ENCODE assay signal across 1 cellular context in the genomic region with DNA sequence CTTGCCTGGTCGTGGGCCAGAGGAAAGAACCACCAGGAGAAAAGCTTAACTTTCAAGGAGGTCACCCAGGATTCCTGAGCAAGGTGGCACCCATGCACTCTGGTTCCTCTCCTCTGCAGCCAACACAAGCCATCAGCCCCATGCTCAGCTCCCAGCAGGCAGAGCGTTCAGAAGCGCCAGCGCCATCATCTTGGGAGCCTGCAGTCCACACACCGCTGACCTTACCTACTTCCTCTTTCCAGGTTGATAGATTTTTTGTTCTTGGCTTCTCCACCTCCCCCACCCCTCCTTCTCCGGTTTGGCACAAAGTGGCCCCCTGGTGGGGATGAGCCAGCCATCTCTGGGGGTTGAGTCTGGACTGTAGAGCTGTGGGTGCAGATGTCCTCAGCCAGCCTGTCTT.
TF ChIP-seq lines count a peak whose summit lies in the region.

No MANE protein-coding gene starts in this region.

TF ChIP-seq in GM23338, 12 proteins besides CTCF, POLR2A, EP300 and RAD21 (continued from another document):
- TF ChIP-seq, protein P1, sequence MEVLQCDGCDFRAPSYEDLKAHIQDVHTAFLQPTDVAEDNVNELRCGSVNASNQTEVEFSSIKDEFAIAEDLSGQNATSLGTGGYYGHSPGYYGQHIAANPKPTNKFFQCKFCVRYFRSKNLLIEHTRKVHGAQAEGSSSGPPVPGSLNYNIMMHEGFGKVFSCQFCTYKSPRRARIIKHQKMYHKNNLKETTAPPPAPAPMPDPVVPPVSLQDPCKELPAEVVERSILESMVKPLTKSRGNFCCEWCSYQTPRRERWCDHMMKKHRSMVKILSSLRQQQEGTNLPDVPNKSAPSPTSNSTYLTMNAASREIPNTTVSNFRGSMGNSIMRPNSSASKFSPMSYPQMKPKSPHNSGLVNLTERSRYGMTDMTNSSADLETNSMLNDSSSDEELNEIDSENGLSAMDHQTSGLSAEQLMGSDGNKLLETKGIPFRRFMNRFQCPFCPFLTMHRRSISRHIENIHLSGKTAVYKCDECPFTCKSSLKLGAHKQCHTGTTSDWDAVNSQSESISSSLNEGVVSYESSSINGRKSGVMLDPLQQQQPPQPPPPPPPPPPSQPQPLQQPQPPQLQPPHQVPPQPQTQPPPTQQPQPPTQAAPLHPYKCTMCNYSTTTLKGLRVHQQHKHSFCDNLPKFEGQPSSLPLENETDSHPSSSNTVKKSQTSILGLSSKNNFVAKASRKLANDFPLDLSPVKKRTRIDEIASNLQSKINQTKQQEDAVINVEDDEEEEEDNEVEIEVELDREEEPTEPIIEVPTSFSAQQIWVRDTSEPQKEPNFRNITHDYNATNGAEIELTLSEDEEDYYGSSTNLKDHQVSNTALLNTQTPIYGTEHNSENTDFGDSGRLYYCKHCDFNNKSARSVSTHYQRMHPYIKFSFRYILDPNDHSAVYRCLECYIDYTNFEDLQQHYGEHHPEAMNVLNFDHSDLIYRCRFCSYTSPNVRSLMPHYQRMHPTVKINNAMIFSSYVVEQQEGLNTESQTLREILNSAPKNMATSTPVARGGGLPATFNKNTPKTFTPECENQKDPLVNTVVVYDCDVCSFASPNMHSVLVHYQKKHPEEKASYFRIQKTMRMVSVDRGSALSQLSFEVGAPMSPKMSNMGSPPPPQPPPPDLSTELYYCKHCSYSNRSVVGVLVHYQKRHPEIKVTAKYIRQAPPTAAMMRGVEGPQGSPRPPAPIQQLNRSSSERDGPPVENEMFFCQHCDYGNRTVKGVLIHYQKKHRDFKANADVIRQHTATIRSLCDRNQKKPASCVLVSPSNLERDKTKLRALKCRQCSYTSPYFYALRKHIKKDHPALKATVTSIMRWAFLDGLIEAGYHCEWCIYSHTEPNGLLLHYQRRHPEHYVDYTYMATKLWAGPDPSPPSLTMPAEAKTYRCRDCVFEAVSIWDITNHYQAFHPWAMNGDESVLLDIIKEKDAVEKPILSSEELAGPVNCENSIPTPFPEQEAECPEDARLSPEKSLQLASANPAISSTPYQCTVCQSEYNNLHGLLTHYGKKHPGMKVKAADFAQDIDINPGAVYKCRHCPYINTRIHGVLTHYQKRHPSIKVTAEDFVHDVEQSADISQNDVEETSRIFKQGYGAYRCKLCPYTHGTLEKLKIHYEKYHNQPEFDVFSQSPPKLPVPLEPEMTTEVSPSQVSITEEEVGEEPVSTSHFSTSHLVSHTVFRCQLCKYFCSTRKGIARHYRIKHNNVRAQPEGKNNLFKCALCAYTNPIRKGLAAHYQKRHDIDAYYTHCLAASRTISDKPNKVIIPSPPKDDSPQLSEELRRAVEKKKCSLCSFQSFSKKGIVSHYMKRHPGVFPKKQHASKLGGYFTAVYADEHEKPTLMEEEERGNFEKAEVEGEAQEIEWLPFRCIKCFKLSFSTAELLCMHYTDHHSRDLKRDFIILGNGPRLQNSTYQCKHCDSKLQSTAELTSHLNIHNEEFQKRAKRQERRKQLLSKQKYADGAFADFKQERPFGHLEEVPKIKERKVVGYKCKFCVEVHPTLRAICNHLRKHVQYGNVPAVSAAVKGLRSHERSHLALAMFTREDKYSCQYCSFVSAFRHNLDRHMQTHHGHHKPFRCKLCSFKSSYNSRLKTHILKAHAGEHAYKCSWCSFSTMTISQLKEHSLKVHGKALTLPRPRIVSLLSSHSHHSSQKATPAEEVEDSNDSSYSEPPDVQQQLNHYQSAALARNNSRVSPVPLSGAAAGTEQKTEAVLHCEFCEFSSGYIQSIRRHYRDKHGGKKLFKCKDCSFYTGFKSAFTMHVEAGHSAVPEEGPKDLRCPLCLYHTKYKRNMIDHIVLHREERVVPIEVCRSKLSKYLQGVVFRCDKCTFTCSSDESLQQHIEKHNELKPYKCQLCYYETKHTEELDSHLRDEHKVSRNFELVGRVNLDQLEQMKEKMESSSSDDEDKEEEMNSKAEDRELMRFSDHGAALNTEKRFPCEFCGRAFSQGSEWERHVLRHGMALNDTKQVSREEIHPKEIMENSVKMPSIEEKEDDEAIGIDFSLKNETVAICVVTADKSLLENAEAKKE (CRISPR knock-in tag; IDR thresholded peaks at IDR 0.05), result no peak
- TF ChIP-seq JUNB (IDR thresholded peaks at IDR 0.05; ENCODE audit: unreplicated experiment) (no peak), CREB1 (CRISPR knock-in tag; IDR thresholded peaks at IDR 0.05; ENCODE audit: low read depth) (no peak), EZH2phosphoT487 (IDR thresholded peaks at IDR 0.05; ENCODE audit: unreplicated experiment) (no peak), NANOG (IDR thresholded peaks at IDR 0.05; ENCODE audit: borderline replicate concordance) (no peak), STAT1 (IDR thresholded peaks at IDR 0.05; ENCODE audit: unreplicated experiment) (no peak), POLR2AphosphoS5 (IDR thresholded peaks at IDR 0.05; ENCODE audit: low read depth) (no peak)
- TF ChIP-seq, protein P2, sequence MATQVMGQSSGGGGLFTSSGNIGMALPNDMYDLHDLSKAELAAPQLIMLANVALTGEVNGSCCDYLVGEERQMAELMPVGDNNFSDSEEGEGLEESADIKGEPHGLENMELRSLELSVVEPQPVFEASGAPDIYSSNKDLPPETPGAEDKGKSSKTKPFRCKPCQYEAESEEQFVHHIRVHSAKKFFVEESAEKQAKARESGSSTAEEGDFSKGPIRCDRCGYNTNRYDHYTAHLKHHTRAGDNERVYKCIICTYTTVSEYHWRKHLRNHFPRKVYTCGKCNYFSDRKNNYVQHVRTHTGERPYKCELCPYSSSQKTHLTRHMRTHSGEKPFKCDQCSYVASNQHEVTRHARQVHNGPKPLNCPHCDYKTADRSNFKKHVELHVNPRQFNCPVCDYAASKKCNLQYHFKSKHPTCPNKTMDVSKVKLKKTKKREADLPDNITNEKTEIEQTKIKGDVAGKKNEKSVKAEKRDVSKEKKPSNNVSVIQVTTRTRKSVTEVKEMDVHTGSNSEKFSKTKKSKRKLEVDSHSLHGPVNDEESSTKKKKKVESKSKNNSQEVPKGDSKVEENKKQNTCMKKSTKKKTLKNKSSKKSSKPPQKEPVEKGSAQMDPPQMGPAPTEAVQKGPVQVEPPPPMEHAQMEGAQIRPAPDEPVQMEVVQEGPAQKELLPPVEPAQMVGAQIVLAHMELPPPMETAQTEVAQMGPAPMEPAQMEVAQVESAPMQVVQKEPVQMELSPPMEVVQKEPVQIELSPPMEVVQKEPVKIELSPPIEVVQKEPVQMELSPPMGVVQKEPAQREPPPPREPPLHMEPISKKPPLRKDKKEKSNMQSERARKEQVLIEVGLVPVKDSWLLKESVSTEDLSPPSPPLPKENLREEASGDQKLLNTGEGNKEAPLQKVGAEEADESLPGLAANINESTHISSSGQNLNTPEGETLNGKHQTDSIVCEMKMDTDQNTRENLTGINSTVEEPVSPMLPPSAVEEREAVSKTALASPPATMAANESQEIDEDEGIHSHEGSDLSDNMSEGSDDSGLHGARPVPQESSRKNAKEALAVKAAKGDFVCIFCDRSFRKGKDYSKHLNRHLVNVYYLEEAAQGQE (IDR thresholded peaks at IDR 0.05; ENCODE audit: unreplicated experiment), result no peak
